In genomic region chr20:50980851-50981713, GRCh38 we compare ENCODE assay signal across 8 cellular contexts. TPM values are rescaled to one million over a fixed set of nuclear protein-coding genes. Genes with fewer than 3 reads are reported as not detected.
A peak's percentile ranks its signal among the peaks of the same experiment; 100 is the strongest.
DNase-seq lines count a peak whose midpoint lies in the region; ATAC-seq and TF ChIP-seq lines count a peak whose summit lies in the region.

No MANE protein-coding gene starts in this region.

- POLR2A ChIA-PET in A673 (lab: Charles Lee; ENCODE audit: low non-redundant PET) = no interaction called here

- 43 to 51% methylated on average over 26 of the region's 26 CpGs for WGBS in lung, 2 donors

- DNase-seq in A673 (ENCODE audit: low spot score) = peak; percentile 84
- peak; percentile 19 for DNase-seq in NCI-H2196 treated with DMSO at 0.1 percent for 48 hours (lab: John Stamatoyannopoulos, UW; ENCODE audit: unreplicated experiment)
- DNase-seq in activated CD4-positive, alpha-beta T cell treated with anti-CD3 and anti-CD28 coated beads for 1 hour = peak; percentile 30
- peak; percentile 62 for DNase-seq in cerebellum (ENCODE audit: low spot score)
- peak; percentile 64 for DNase-seq in lung (ENCODE audit: low spot score)
- DNase-seq in stimulated activated CD8-positive, alpha-beta memory T cell treated with anti-CD3 and anti-CD28 coated beads, Interleukin-7, amount 100 ng/mL, for 24 hours (ENCODE audit: low read depth) = peak; percentile 46

- H3K9me3 ChIP-seq in A673 (ENCODE audit: low read depth, low read length, poor library complexity, severe bottlenecking) (no peaks in the 10 kb centered on the region), lung (ENCODE audit: control insufficient read depth in 2 of 2, insufficient read depth in 1 of 2, low read length in 1 of 2) (no peaks in the 10 kb centered on the region)

- peak; percentile 95 for TF ChIP-seq CTCF in A673 (conservative IDR thresholded peaks at IDR 0.05; ENCODE audit: low read depth, low read length)
- peak; percentile 79 for TF ChIP-seq CTCF in GM12875 (IDR thresholded peaks at IDR 0.05; ENCODE audit: borderline replicate concordance, insufficient read depth, low read depth, low read length)
- peak; percentile 50 for TF ChIP-seq CTCF in lung (IDR thresholded peaks at IDR 0.05; ENCODE audit: control extremely low read depth, extremely low read depth)

- H3K4me3 ChIP-seq in A673 (ENCODE audit: low read depth, low read length, poor library complexity, severe bottlenecking) (no peak overlapping the region), GM12875 (ENCODE audit: low read depth, low read length) (no peak overlapping the region), lung (no peak overlapping the region)

- H3K27ac ChIP-seq in A673 (ENCODE audit: low read depth, low read length, poor library complexity, severe bottlenecking) (no peak overlapping the region), lung (ENCODE audit: low read depth in 1 of 2, low read length in 1 of 2) (no peak overlapping the region)

- no peaks in the 10 kb centered on the region for H3K4me1 ChIP-seq in A673 (ENCODE audit: insufficient read depth, low read length, poor library complexity, severe bottlenecking)
- H3K4me1 ChIP-seq in lung (ENCODE audit: control insufficient read depth in 2 of 2, insufficient read depth in 2 of 2, low read length in 2 of 2) = peaks cover 0 to 4% of the 10 kb centered on the region in 2 donors

- no peak for ATAC-seq in lung (ENCODE audit: insufficient read depth, low FRiP score)
- no peak for ATAC-seq in GM18867 (IDR thresholded peaks at IDR 0.05; ENCODE audit: unreplicated experiment)

- CTCF ChIA-PET in A673 (lab: Charles Lee) = interaction anchor here (0.6 to 1.2 kb wide), 5 partner anchors 12 to 345 kb away, joined by 3 read pairs; partner anchors contain the start of gene BCAS4

- H3K27me3 ChIP-seq in A673 (replicated peaks; ENCODE audit: insufficient read depth, low read depth, low read length, poor library complexity) (no peaks in the 10 kb centered on the region), lung (ENCODE audit: control insufficient read depth, insufficient read depth) (no peaks in the 10 kb centered on the region)

- H3K36me3 ChIP-seq in A673 (ENCODE audit: insufficient read depth, low read length, poor library complexity, severe bottlenecking) (no peaks in the 10 kb centered on the region), lung (ENCODE audit: control insufficient read depth in 2 of 2, insufficient read depth in 2 of 2, low read length in 2 of 2) (no peaks in the 10 kb centered on the region)

- intact Hi-C loops in A673 (cut with micrococcal nuclease; ENCODE audit: unreplicated experiment) = loop anchor here (10.0 kb wide), 1 partner anchor 614 kb away; no protein-coding TSS in a partner anchor

- no TSS peak for BruUV-seq in A673 (replicated peaks; lab: Mats Ljungman, UMichigan)

RNA-seq across cellular contexts. Expression of gene MOCS3, which starts 22.5 kb away (rescaled TPM):
- total RNA-seq in A673 (2021) = 5.3 and 5.9 TPM in 2 replicates
- total RNA-seq in cerebellum = 5.5 TPM
- 1 to 10 TPM; 3.3 to 5.9 TPM for total RNA-seq in lung
- polyA plus RNA-seq in lung = 1 to 10 TPM; 1.8 to 3.4 TPM

RNA-seq across cellular contexts. Expression of gene DPM1, which starts 22.8 kb away (rescaled TPM):
- total RNA-seq in A673 (2021) (62.5 and 65.5 TPM in 2 replicates), cerebellum (23.6 TPM), lung (10 to 100 TPM; 32.2 to 34.5 TPM)
- 10 to 100 TPM; 27.9 to 57.3 TPM for polyA plus RNA-seq in lung

RNA-seq across cellular contexts. Expression of gene KCNG1, which starts 41.8 kb away (rescaled TPM):
- total RNA-seq in A673 (2021) (19.6 and 22.7 TPM in 2 replicates), cerebellum (3.5 TPM), lung (under 1 TPM; 0.31 to 0.54 TPM)
- under 1 TPM; 0.14 to 0.58 TPM for polyA plus RNA-seq in lung

RNA-seq across cellular contexts. Expression of gene ADNP, which starts 49.8 kb away (rescaled TPM):
- total RNA-seq in A673 (2021) = 104 and 108 TPM in 2 replicates
- total RNA-seq in cerebellum = 84.3 TPM
- 10 to 100 TPM; 49.0 to 81.5 TPM for total RNA-seq in lung
- polyA plus RNA-seq in lung = 10 to 100 TPM; 18.0 to 33.9 TPM

Comparison
In these comparisons a context has a peak if more than half of its experiments do, and no peak if none do; other contexts are left out.
1. DNase-seq: peak in every context shown above with its lines; median percentile 84 in A673; 64 in lung; 62 in cerebellum; 46 in stimulated activated CD8-positive, alpha-beta memory T cell treated with anti-CD3 and anti-CD28 coated beads, Interleukin-7, amount 100 ng/mL, for 24 hours; 30 in activated CD4-positive, alpha-beta T cell treated with anti-CD3 and anti-CD28 coated beads for 1 hour; 19 in NCI-H2196 treated with DMSO at 0.1 percent for 48 hours.